In genomic region chr22:49962012-49962750, GRCh38 we compare ENCODE assay signal across 8 cellular contexts. TPM values are rescaled to one million over a fixed set of nuclear protein-coding genes. Genes with fewer than 3 reads are reported as not detected.
DNase-seq lines count a peak whose midpoint lies in the region; ATAC-seq and TF ChIP-seq lines count a peak whose summit lies in the region.

No MANE protein-coding gene starts in this region.

- H3K9me3 Mint-ChIP-seq in activated CD4-positive, alpha-beta T cell treated with anti-CD3 and anti-CD28 coated beads, Interleukin-2, amount 10 ng/mL, durations not matched to agents 24 days and 14 days = no peaks in the 10 kb centered on the region

- no peak for ATAC-seq in GM18517 (IDR thresholded peaks at IDR 0.05; ENCODE audit: unreplicated experiment)

- H3K36me3 Mint-ChIP-seq in activated CD4-positive, alpha-beta T cell treated with anti-CD3 and anti-CD28 coated beads, Interleukin-2, amount 10 ng/mL, durations not matched to agents 24 days and 14 days (ENCODE audit: low read depth) = peaks cover 37% of the 10 kb centered on the region

- H3K4me3 ChIP-seq in choroid plexus epithelial cell (ENCODE audit: low read depth, low read length) = peak overlapping the region; percentile 78

- H3K4me1 Mint-ChIP-seq in activated CD4-positive, alpha-beta T cell treated with anti-CD3 and anti-CD28 coated beads, Interleukin-2, amount 10 ng/mL, durations not matched to agents 24 days and 14 days = peaks cover 17% of the 10 kb centered on the region

- H3K27me3 Mint-ChIP-seq in activated CD4-positive, alpha-beta T cell treated with anti-CD3 and anti-CD28 coated beads, Interleukin-2, amount 10 ng/mL, durations not matched to agents 24 days and 14 days = no peaks in the 10 kb centered on the region

- intact Hi-C loops in activated CD4-positive, alpha-beta T cell treated with anti-CD3 and anti-CD28 coated beads, Interleukin-2, amount 10 ng/mL, durations not matched to agents 24 days and 14 days (cut with micrococcal nuclease) = loop anchor here (1.0 to 5.0 kb wide), 4 partner anchors 26 to 565 kb away; partner anchors contain the start of genes SCO2 and ZBED4

- DNase-seq in NCI-H1436 (lab: John Stamatoyannopoulos, UW) = peak; percentile 57
- DNase-seq in NCI-H1436 treated with DMSO at 0.1 percent for 48 hours (lab: John Stamatoyannopoulos, UW) = no peak
- DNase-seq in NCI-H2227 (lab: John Stamatoyannopoulos, UW; ENCODE audit: unreplicated experiment) = peak; percentile 70
- peak; percentile 91 for DNase-seq in activated CD4-positive, alpha-beta T cell treated with anti-CD3 and anti-CD28 coated beads, Interleukin-2, amount 10 ng/mL, durations not matched to agents 24 days and 14 days
- DNase-seq in choroid plexus epithelial cell (ENCODE audit: low read depth) = peak; percentile 96
- DNase-seq in kidney tubule cell (ENCODE audit: low spot score) = peak; percentile 96
- DNase-seq in stimulated activated CD4-positive, alpha-beta T cell treated with anti-CD3 and anti-CD28 coated beads, Interleukin-15, amount 100 ng/mL, for 1 hour (ENCODE audit: low read depth in 1 of 2, low spot score in 1 of 2) = peak; percentile 65 to 87

- peak overlapping the region; percentile 95 for H3K27ac Mint-ChIP-seq in activated CD4-positive, alpha-beta T cell treated with anti-CD3 and anti-CD28 coated beads, Interleukin-2, amount 10 ng/mL, durations not matched to agents 24 days and 14 days

- H3K4me3 Mint-ChIP-seq in activated CD4-positive, alpha-beta T cell treated with anti-CD3 and anti-CD28 coated beads, Interleukin-2, amount 10 ng/mL, durations not matched to agents 24 days and 14 days = peak overlapping the region; percentile 94

- TF ChIP-seq CTCF in choroid plexus epithelial cell (conservative IDR thresholded peaks at IDR 0.05; ENCODE audit: low read depth, low read length) = no peak

RNA-seq across cellular contexts. Expression of gene PIM3, which starts 1.6 kb away (rescaled TPM):
- 302 and 304 TPM in 2 replicates for total RNA-seq in activated CD4-positive, alpha-beta T cell treated with anti-CD3 and anti-CD28 coated beads, Interleukin-2, amount 10 ng/mL, durations not matched to agents 24 days and 14 days

RNA-seq across cellular contexts. Expression of gene CRELD2, which starts 43.7 kb away (rescaled TPM):
- 46.8 and 47.4 TPM in 2 replicates for total RNA-seq in activated CD4-positive, alpha-beta T cell treated with anti-CD3 and anti-CD28 coated beads, Interleukin-2, amount 10 ng/mL, durations not matched to agents 24 days and 14 days

RNA-seq across cellular contexts. Expression of gene ALG12, which starts 43.9 kb away (rescaled TPM):
- 13.8 and 17.9 TPM in 2 replicates for total RNA-seq in activated CD4-positive, alpha-beta T cell treated with anti-CD3 and anti-CD28 coated beads, Interleukin-2, amount 10 ng/mL, durations not matched to agents 24 days and 14 days

RNA-seq across cellular contexts. Expression of gene IL17REL, which starts 50.4 kb away (rescaled TPM):
- 0.09 and 0.14 TPM in 2 replicates for total RNA-seq in activated CD4-positive, alpha-beta T cell treated with anti-CD3 and anti-CD28 coated beads, Interleukin-2, amount 10 ng/mL, durations not matched to agents 24 days and 14 days
